Comparison of ENCODE assay signal across 11 cellular contexts in genomic region chr1:94773931-94774422, GRCh38. TPM values are rescaled to one million over a fixed set of nuclear protein-coding genes. Genes with fewer than 3 reads are reported as not detected.
A peak's percentile ranks its signal among the peaks of the same experiment; 100 is the strongest.
DNase-seq lines count a peak whose midpoint lies in the region; ATAC-seq and TF ChIP-seq lines count a peak whose summit lies in the region.
"Had no signal": no experiment of that assay in that cellular context is flagged by ENCODE, and none has a peak within 500 bp of the region (broad histone marks: within the 10 kb centered on the region; RNA-seq: fewer than 3 reads in every experiment).

No MANE protein-coding gene starts in this region.

- H3K9me3 ChIP-seq in HUES6 (ENCODE audit: control insufficient read depth, insufficient read depth, low read depth, low read length) (peaks cover 8% of the 10 kb centered on the region; the same call in 1 of the 2 replicates), mesodermal cell (ENCODE audit: control insufficient read depth, low read length) (peaks cover 4% of the 10 kb centered on the region), ovary (no peaks in the 10 kb centered on the region)

- TF ChIP-seq EP300 in ovary (IDR thresholded peaks at IDR 0.05) = no peak

- H3K27me3 ChIP-seq in HUES6 (ENCODE audit: control insufficient read depth, insufficient read depth, low read length) (no peaks in the 10 kb centered on the region), ovary (no peaks in the 10 kb centered on the region)

- DNase-seq in AG08396 (ENCODE audit: low spot score) = peak; percentile 17
- peak; percentile 96 for DNase-seq in epithelial cell of proximal tubule (ENCODE audit: low read depth)
- no peak for DNase-seq in ovary
- no peak for DNase-seq in COLO668 (lab: John Stamatoyannopoulos, UW; ENCODE audit: unreplicated experiment)
- DNase-seq: amniotic stem cell, NCI-H1436 had no signal

- H3K27ac ChIP-seq in HUES6 (ENCODE audit: low read depth, low read length) (peak overlapping the region; percentile 18; the same call in 1 of the 2 replicates), mesodermal cell (ENCODE audit: low read depth, low read length, severe bottlenecking) (peak overlapping the region; percentile 37), ovary (no peak overlapping the region)

- 81 to 85% methylated on average over 5 to 8 of the region's 8 CpGs for WGBS in mesodermal cell (ENCODE audit: insufficient coverage in 2 of 2), 2 experiments
- 82 to 88% (median 86%) methylated on average over 8 of the region's 8 CpGs for WGBS in ovary, 3 donors

- peaks cover 13% of the 10 kb centered on the region; the same call in 1 of the 2 replicates for H3K4me1 ChIP-seq in HUES6 (ENCODE audit: control insufficient read depth, insufficient read depth, low read length)
- peaks cover 20% of the 10 kb centered on the region for H3K4me1 ChIP-seq in mesodermal cell (ENCODE audit: control insufficient read depth, insufficient read depth, low read length, poor library complexity, severe bottlenecking)
- no peaks in the 10 kb centered on the region for H3K4me1 ChIP-seq in ovary (ENCODE audit: insufficient read depth)

- no peak overlapping the region for H3K4me3 ChIP-seq in HUES6 (ENCODE audit: low read depth, low read length)
- no peak overlapping the region for H3K4me3 ChIP-seq in epithelial cell of proximal tubule (ENCODE audit: low read depth, low read length)
- H3K4me3 ChIP-seq in mesodermal cell (ENCODE audit: extremely low read depth, insufficient read depth, low read length, poor library complexity, severe bottlenecking) = no peak overlapping the region
- no peak overlapping the region for H3K4me3 ChIP-seq in ovary

- TF ChIP-seq POLR2A in ovary (IDR thresholded peaks at IDR 0.05) = no peak

- H3K9ac ChIP-seq in HUES6 (ENCODE audit: low read length) = no peak overlapping the region

- intact Hi-C loops in ovary (cut with DNase I) = no loop called here

- ATAC-seq in GM18870 (IDR thresholded peaks at IDR 0.05; ENCODE audit: unreplicated experiment) (no peak), GM18858 (IDR thresholded peaks at IDR 0.05; ENCODE audit: unreplicated experiment) (no peak)
- ATAC-seq: sciatic nerve had no signal

- TF ChIP-seq CTCF in epithelial cell of proximal tubule (conservative IDR thresholded peaks at IDR 0.05; ENCODE audit: low read depth, low read length) (no peak), ovary (IDR thresholded peaks at IDR 0.05) (no peak)

- H3K36me3 ChIP-seq in HUES6 (ENCODE audit: control insufficient read depth, insufficient read depth, low read length) (no peaks in the 10 kb centered on the region), mesodermal cell (ENCODE audit: control insufficient read depth, insufficient read depth, low read length) (no peaks in the 10 kb centered on the region), ovary (no peaks in the 10 kb centered on the region)

RNA-seq across cellular contexts. Expression of gene SLC44A3, which starts 46.2 kb away (rescaled TPM):
- total RNA-seq in epithelial cell of proximal tubule (9.3 and 24.3 TPM in 2 replicates), ovary (1 to 10 TPM; 1.1 to 6.4 (median 3.3) TPM)
- polyA plus RNA-seq in mesodermal cell (2013, experiment 1 of 2) = 1.8 TPM
- polyA plus RNA-seq in mesodermal cell (2013, experiment 2 of 2) = 1.8 TPM
- polyA plus RNA-seq in ovary = 10 to 100 TPM in 1 of 2 donors, 1 to 10 TPM in 1; 1.4 to 31.3 TPM

Comparison
In these comparisons a context has a peak if more than half of its experiments do, and no peak if none do; other contexts are left out.
1. DNase-seq: peak in AG08396 (single experiment) and epithelial cell of proximal tubule (single experiment); none in ovary (0 of 5) and COLO668 (single experiment).
2. H3K27ac ChIP-seq: peak in HUES6 (single experiment) and mesodermal cell (single experiment); none in ovary (0 of 2).